In the genomic region with DNA sequence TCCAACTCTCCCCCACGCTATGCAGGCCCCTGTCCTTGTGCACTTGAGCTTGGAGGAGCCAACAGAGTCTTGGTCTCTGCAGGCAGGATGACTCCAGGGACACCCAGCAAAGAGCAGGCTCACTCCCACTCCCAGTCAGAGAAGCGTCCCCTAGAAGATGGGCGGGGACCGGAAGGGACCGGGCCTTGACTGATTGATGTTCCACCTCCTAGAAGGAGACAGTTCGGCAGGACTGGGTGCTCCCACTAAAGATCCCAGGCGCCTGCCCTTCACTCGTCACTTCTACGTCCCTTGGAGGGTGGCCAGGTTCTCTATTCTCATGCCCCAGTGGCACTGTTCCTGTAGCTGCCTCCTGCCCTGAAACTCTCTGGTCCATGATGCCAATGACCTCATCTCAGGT, we compare ENCODE assay signal across 1 cellular context.
TF ChIP-seq lines count a peak whose summit lies in the region.

No MANE protein-coding gene starts in this region.

TF ChIP-seq in H1, 55 proteins besides CTCF, POLR2A, EP300 and RAD21:
- TF ChIP-seq, protein P1, sequence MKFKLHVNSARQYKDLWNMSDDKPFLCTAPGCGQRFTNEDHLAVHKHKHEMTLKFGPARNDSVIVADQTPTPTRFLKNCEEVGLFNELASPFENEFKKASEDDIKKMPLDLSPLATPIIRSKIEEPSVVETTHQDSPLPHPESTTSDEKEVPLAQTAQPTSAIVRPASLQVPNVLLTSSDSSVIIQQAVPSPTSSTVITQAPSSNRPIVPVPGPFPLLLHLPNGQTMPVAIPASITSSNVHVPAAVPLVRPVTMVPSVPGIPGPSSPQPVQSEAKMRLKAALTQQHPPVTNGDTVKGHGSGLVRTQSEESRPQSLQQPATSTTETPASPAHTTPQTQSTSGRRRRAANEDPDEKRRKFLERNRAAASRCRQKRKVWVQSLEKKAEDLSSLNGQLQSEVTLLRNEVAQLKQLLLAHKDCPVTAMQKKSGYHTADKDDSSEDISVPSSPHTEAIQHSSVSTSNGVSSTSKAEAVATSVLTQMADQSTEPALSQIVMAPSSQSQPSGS (IDR thresholded peaks at IDR 0.05; ENCODE audit: low read length) = no peak
- TF ChIP-seq GABPA (IDR thresholded peaks at IDR 0.05; ENCODE audit: borderline replicate concordance, insufficient read depth, low read length) (no peak), SP1 (IDR thresholded peaks at IDR 0.05; ENCODE audit: low read depth, low read length) (no peak), KDM4A (IDR thresholded peaks at IDR 0.05; ENCODE audit: low read depth, low read length, severe bottlenecking) (no peak), HDAC6 (IDR thresholded peaks at IDR 0.05; ENCODE audit: low read depth, low read length) (no peak), CBX5 (IDR thresholded peaks at IDR 0.05; ENCODE audit: low read depth, low read length) (no peak), TEAD4 (IDR thresholded peaks at IDR 0.05; ENCODE audit: low read depth, low read length) (no peak), PHF8 (conservative IDR thresholded peaks at IDR 0.05; ENCODE audit: low read depth, low read length) (no peak), TCF12 (IDR thresholded peaks at IDR 0.05; ENCODE audit: low read depth, low read length) (no peak), CREB1 (IDR thresholded peaks at IDR 0.05) (no peak), HDAC2 (IDR thresholded peaks at IDR 0.05; ENCODE audit: borderline replicate concordance in 1 of 2, low read depth in 2 of 2, low read length in 2 of 2) (no peak), SIN3A (conservative IDR thresholded peaks at IDR 0.05 in 1 of 2, IDR thresholded peaks at IDR 0.05 in 1 of 2; ENCODE audit: low read depth in 1 of 2, low read length in 2 of 2) (no peak), KDM1A (IDR thresholded peaks at IDR 0.05; ENCODE audit: borderline replicate concordance, low read length) (no peak), FOSL1 (IDR thresholded peaks at IDR 0.05; ENCODE audit: insufficient read depth, low read depth, low read length) (no peak), KDM5A (IDR thresholded peaks at IDR 0.05; ENCODE audit: low read length) (no peak), EGR1 (IDR thresholded peaks at IDR 0.05; ENCODE audit: borderline replicate concordance, low read depth, low read length) (no peak)
- TF ChIP-seq, protein P2, sequence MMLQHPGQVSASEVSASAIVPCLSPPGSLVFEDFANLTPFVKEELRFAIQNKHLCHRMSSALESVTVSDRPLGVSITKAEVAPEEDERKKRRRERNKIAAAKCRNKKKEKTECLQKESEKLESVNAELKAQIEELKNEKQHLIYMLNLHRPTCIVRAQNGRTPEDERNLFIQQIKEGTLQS (IDR thresholded peaks at IDR 0.05; ENCODE audit: insufficient read depth, low read depth, low read length) = no peak
